ENCODE assay signal across 1 cellular context in the genomic region with DNA sequence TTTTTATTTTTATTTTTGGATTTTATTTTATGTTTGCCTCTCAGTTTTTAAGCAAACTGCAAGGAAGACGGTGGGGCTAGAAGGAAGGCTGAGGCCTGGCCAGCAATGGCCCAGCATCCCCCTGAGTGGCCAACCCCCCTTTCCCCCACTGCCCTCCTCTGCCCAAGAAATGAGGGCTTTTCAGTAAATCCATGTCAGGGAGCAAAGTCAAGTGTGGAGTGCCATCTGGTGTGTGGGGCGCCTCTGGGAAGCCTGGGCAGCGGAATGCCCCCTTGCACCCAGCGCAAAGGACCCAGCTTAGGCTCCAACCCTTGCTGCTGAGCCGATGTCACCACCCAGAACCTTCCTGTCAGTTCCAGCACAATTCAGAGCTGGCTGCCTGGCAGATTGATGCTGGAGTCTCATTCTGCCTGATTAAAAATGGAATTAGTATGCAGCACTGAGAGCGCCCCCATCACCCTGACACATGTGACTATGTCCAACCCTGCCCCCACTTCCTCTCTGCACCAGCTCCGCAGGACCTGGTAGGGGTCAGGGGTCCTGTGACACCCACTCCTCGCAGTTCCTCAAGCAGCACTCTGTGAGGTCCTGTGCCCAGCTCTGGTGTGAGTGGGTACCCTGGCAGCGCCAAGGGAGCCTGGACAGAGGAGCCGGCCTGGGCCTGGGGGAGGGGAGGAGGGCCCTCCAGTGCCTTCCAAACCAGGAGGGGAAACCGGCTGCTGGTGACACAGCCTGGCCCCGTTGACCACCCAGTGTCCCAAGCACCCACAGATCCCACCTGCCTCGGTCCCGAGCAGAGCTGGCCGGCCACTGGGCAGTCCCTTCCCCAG.
TF ChIP-seq lines count a peak whose summit lies in the region.

No MANE protein-coding gene starts in this region.

TF ChIP-seq in GM23338, 12 proteins besides CTCF, POLR2A, EP300 and RAD21 (continued from another document):
- TF ChIP-seq, protein P1, sequence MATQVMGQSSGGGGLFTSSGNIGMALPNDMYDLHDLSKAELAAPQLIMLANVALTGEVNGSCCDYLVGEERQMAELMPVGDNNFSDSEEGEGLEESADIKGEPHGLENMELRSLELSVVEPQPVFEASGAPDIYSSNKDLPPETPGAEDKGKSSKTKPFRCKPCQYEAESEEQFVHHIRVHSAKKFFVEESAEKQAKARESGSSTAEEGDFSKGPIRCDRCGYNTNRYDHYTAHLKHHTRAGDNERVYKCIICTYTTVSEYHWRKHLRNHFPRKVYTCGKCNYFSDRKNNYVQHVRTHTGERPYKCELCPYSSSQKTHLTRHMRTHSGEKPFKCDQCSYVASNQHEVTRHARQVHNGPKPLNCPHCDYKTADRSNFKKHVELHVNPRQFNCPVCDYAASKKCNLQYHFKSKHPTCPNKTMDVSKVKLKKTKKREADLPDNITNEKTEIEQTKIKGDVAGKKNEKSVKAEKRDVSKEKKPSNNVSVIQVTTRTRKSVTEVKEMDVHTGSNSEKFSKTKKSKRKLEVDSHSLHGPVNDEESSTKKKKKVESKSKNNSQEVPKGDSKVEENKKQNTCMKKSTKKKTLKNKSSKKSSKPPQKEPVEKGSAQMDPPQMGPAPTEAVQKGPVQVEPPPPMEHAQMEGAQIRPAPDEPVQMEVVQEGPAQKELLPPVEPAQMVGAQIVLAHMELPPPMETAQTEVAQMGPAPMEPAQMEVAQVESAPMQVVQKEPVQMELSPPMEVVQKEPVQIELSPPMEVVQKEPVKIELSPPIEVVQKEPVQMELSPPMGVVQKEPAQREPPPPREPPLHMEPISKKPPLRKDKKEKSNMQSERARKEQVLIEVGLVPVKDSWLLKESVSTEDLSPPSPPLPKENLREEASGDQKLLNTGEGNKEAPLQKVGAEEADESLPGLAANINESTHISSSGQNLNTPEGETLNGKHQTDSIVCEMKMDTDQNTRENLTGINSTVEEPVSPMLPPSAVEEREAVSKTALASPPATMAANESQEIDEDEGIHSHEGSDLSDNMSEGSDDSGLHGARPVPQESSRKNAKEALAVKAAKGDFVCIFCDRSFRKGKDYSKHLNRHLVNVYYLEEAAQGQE (IDR thresholded peaks at IDR 0.05; ENCODE audit: unreplicated experiment): no peak
